21 cellular contexts compared by ENCODE assay signal in the genomic region with DNA sequence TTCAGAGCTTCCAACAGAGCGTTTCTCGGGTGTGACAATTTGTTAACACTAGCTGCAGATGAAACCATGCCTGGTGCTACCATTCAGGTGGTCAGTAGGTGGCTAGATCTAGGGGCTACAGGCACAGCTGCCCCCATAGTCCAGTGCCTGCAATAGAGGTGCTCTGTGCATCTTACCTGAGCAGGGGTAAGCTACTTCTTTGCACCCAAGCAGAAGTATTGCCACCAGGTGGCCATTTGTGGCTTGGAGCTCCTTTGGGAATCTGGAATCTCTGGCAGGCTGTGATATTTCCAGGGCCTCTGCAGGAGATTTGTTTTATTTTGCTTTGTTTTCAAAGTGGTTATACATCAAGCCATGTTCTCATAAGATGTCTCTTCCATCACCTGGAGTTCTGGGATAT.
"Had no signal": no experiment of that assay in that cellular context is flagged by ENCODE, and none has a peak within 500 bp of the region (broad histone marks: within the 10 kb centered on the region; RNA-seq: fewer than 3 reads in every experiment).

No MANE protein-coding gene starts in this region.

- H3K27me3 Mint-ChIP-seq: activated naive CD8-positive, alpha-beta T cell treated with anti-CD3 and anti-CD28 coated beads for 36 hours; central memory CD8-positive, alpha-beta T cell; naive thymus-derived CD8-positive, alpha-beta T cell had no signal

- H3K27ac Mint-ChIP-seq: activated naive CD8-positive, alpha-beta T cell treated with anti-CD3 and anti-CD28 coated beads for 36 hours; naive thymus-derived CD8-positive, alpha-beta T cell had no signal

- H3K4me3 Mint-ChIP-seq: activated naive CD8-positive, alpha-beta T cell treated with anti-CD3 and anti-CD28 coated beads for 36 hours; central memory CD8-positive, alpha-beta T cell; naive thymus-derived CD8-positive, alpha-beta T cell had no signal

- H3K9me3 ChIP-seq: body of pancreas, heart left ventricle, left lung, tibial nerve, vagina had no signal

- H3K4me1 ChIP-seq: body of pancreas, heart left ventricle, left lung, tibial nerve, vagina had no signal

- H3K27ac ChIP-seq: body of pancreas, epithelial cell of prostate, heart left ventricle, left lung, tibial nerve, vagina had no signal

- H3K27me3 ChIP-seq: body of pancreas, heart left ventricle, left lung, tibial nerve, vagina had no signal

- H3K36me3 ChIP-seq: heart left ventricle, left lung, tibial nerve, vagina had no signal

- DNase-seq: activated CD4-positive, alpha-beta T cell treated with anti-CD3 and anti-CD28 coated beads, Interleukin-2, amount 50 U/mL, for 1 hour; activated CD8-positive, alpha-beta memory T cell treated with anti-CD3 and anti-CD28 coated beads for 24 hours; activated gamma-delta T cell treated with Interleukin-2 at 50 U/mL for 16 hours; activated naive CD8-positive, alpha-beta T cell treated with anti-CD3 and anti-CD28 coated beads for 36 hours; amygdala; body of pancreas; effector memory CD4-positive, alpha-beta T cell; heart left ventricle; islet precursor cell; left lung; naive thymus-derived CD8-positive, alpha-beta T cell; right cardiac atrium; small intestine; stimulated activated CD4-positive, alpha-beta T cell treated with anti-CD3 and anti-CD28 coated beads, Interleukin-4, amount 100 ng/mL, for 24 hours; stimulated activated naive CD4-positive, alpha-beta T cell; substantia nigra had no signal

- ATAC-seq: activated CD4-positive, CD25-positive, alpha-beta regulatory T cell treated with anti-CD3 and anti-CD28 coated beads, Interleukin-2, amount 50 U/mL, for 24 hours; body of pancreas; heart left ventricle; left lung; naive thymus-derived CD8-positive, alpha-beta T cell; right cardiac atrium had no signal

- H3K9me3 Mint-ChIP-seq: activated naive CD8-positive, alpha-beta T cell treated with anti-CD3 and anti-CD28 coated beads for 36 hours; central memory CD8-positive, alpha-beta T cell; naive thymus-derived CD8-positive, alpha-beta T cell had no signal

- H3K4me1 Mint-ChIP-seq: activated naive CD8-positive, alpha-beta T cell treated with anti-CD3 and anti-CD28 coated beads for 36 hours; central memory CD8-positive, alpha-beta T cell; naive thymus-derived CD8-positive, alpha-beta T cell had no signal

- H3K36me3 Mint-ChIP-seq: activated naive CD8-positive, alpha-beta T cell treated with anti-CD3 and anti-CD28 coated beads for 36 hours had no signal

- H3K4me3 ChIP-seq: body of pancreas, heart left ventricle, left lung, tibial nerve, vagina had no signal
